ENCODE assay signal across 8 cellular contexts in genomic region chr10:72308320-72308987, GRCh38. TPM values are rescaled to one million over a fixed set of nuclear protein-coding genes. Genes with fewer than 3 reads are reported as not detected.
DNase-seq lines count a peak whose midpoint lies in the region; ATAC-seq and TF ChIP-seq lines count a peak whose summit lies in the region.

No MANE protein-coding gene starts in this region.

- H3K27ac ChIP-seq in ACC112 (ENCODE audit: low read depth, low read length): peak overlapping the region; percentile 79
- peak overlapping the region in 3 of 4 donors; percentile 41 to 59 (median 55) for H3K27ac ChIP-seq in gastroesophageal sphincter
- H3K27ac ChIP-seq in skin epidermis: peak overlapping the region in 15 of 21 experiments; percentile 9 to 79 (median 45)

- H3K36me3 Mint-ChIP-seq in activated B cell treated with CpG ODN at 0.5 μM for 24 hours (ENCODE audit: low read depth): no peaks in the 10 kb centered on the region

- WGBS in gastroesophageal sphincter (ENCODE audit: low coverage in 1 of 2), 2 donors: 60 to 95% methylated on average over 5 of the region's 7 CpGs

- no peaks in the 10 kb centered on the region for H3K27me3 Mint-ChIP-seq in activated B cell treated with CpG ODN at 0.5 μM for 24 hours

- no peak overlapping the region for H3K4me3 Mint-ChIP-seq in activated B cell treated with CpG ODN at 0.5 μM for 24 hours

- H3K27me3 ChIP-seq in ACC112 (ENCODE audit: insufficient read depth, low read length) (no peaks in the 10 kb centered on the region), gastroesophageal sphincter (no peaks in the 10 kb centered on the region)

- peaks cover 60% of the 10 kb centered on the region for H3K4me1 Mint-ChIP-seq in activated B cell treated with CpG ODN at 0.5 μM for 24 hours

- POLR2A ChIA-PET in activated B cell treated with CpG ODN at 0.5 μM for 24 hours (lab: Charles Lee): interaction anchor here (0.6 to 35.9 kb wide), 11 partner anchors 10 to 221 kb away, joined by 3 to 1996 read pairs (median 6); partner anchors contain the start of genes ANAPC16, ASCC1 and DDIT4

- intact Hi-C loops in activated B cell treated with CpG ODN at 0.5 μM for 24 hours (cut with micrococcal nuclease): loop anchor here (1.0 kb wide), 1 partner anchor 12 kb away; no protein-coding TSS in a partner anchor

- no peak for TF ChIP-seq POLR2A in gastroesophageal sphincter (IDR thresholded peaks at IDR 0.05)

- no peaks in the 10 kb centered on the region for H3K9me3 Mint-ChIP-seq in activated B cell treated with CpG ODN at 0.5 μM for 24 hours

- no peak for TF ChIP-seq EP300 in gastroesophageal sphincter (IDR thresholded peaks at IDR 0.05)

- H3K4me1 ChIP-seq in ACC112 (ENCODE audit: control insufficient read depth, insufficient read depth, low read length, unreplicated experiment) (peaks cover 36% of the 10 kb centered on the region), gastroesophageal sphincter (peaks cover 0 to 32% (median 24%) of the 10 kb centered on the region in 3 donors)

- H3K9me3 ChIP-seq in gastroesophageal sphincter: no peaks in the 10 kb centered on the region

- peak overlapping the region; percentile 53 for H2AFZ ChIP-seq in ACC112 (ENCODE audit: low read length, unreplicated experiment)

- H3K36me3 ChIP-seq in ACC112 (ENCODE audit: insufficient read depth, low read length) (no peaks in the 10 kb centered on the region), gastroesophageal sphincter (no peaks in the 10 kb centered on the region)

- CTCF ChIA-PET in activated B cell treated with CpG ODN at 0.5 μM for 24 hours (lab: Charles Lee): interaction anchor here (0.8 to 1.3 kb wide), 2 partner anchors 10 to 34 kb away, joined by 3 read pairs; no protein-coding TSS in a partner anchor

- no peaks in the 10 kb centered on the region for H3K79me2 ChIP-seq in ACC112 (ENCODE audit: control insufficient read depth, insufficient read depth, low read length, unreplicated experiment)

- peak; percentile 78 for DNase-seq in HK-2 (ENCODE audit: unreplicated experiment)
- no peak for DNase-seq in activated B cell treated with CpG ODN at 0.5 μM for 24 hours
- DNase-seq in NCI-H748 treated with DMSO at 0.1 percent for 48 hours (lab: John Stamatoyannopoulos, UW): no peak
- DNase-seq in retina: no peak

- no peak overlapping the region for H3K4me3 ChIP-seq in ACC112 (ENCODE audit: low read depth, low read length)
- no peak overlapping the region for H3K4me3 ChIP-seq in gastroesophageal sphincter
- H3K4me3 ChIP-seq in skin epidermis: no peak overlapping the region

- TF ChIP-seq CTCF in activated B cell treated with CpG ODN at 0.5 μM for 24 hours (IDR thresholded peaks at IDR 0.05) (no peak), gastroesophageal sphincter (IDR thresholded peaks at IDR 0.05) (peak in 1 of 4 experiments; percentile 16)

- peak overlapping the region; percentile 50 for H3K27ac Mint-ChIP-seq in activated B cell treated with CpG ODN at 0.5 μM for 24 hours

- ATAC-seq in activated B cell treated with CpG ODN at 0.5 μM for 24 hours (ENCODE audit: low read depth): peak; percentile 27
- peak; percentile 71 for ATAC-seq in gastroesophageal sphincter
- ATAC-seq in GM21381 (IDR thresholded peaks at IDR 0.05; ENCODE audit: unreplicated experiment): no peak

RNA-seq across cellular contexts. Expression of gene DDIT4, which starts 34.7 kb away (rescaled TPM):
- total RNA-seq in activated B cell treated with CpG ODN at 0.5 μM for 24 hours (175 and 180 TPM in 2 replicates), gastroesophageal sphincter (100 to 1,000 TPM; 129 to 189 (median 133) TPM)

RNA-seq across cellular contexts. Expression of gene DNAJB12, which starts 46.3 kb away (rescaled TPM):
- total RNA-seq in activated B cell treated with CpG ODN at 0.5 μM for 24 hours: 39.0 and 39.9 TPM in 2 replicates
- total RNA-seq in gastroesophageal sphincter: 10 to 100 TPM; 28.6 to 43.0 (median 33.4) TPM
